In genomic region chr11:117143871-117144476, GRCh38 we compare ENCODE assay signal across 8 cellular contexts. TPM values are rescaled to one million over a fixed set of nuclear protein-coding genes. Genes with fewer than 3 reads are reported as not detected.
DNase-seq lines count a peak whose midpoint lies in the region; ATAC-seq and TF ChIP-seq lines count a peak whose summit lies in the region.

TSS of gene PAFAH1B2 (plus strand) at chr11:117144287. CDS start at chr11:117152448, 8,161 bp downstream.

- DNase-seq in C1 segment of cervical spinal cord (lab: John Stamatoyannopoulos, UW) (peak; percentile 39 to 98 (median 91)), NCI-H526 treated with DMSO at 0.1 percent for 48 hours (lab: John Stamatoyannopoulos, UW) (peak; percentile 99), colonic mucosa (peak; percentile 98)
- peak; percentile 99 for DNase-seq in activated CD4-positive, alpha-beta T cell treated with anti-CD3 and anti-CD28 coated beads, Interleukin-2, amount 10 ng/mL, durations not matched to agents 24 days and 14 days
- peak; percentile 95 to 96 (median 96) for DNase-seq in stimulated activated CD4-positive, alpha-beta T cell treated with anti-CD3 and anti-CD28 coated beads, Interleukin-1b, Interleukin-23, amount 100 ng/mL, for 24 hours (ENCODE audit: low read depth in 4 of 4, low spot score in 1 of 4)

- intact Hi-C loops in activated CD4-positive, alpha-beta T cell treated with anti-CD3 and anti-CD28 coated beads, Interleukin-2, amount 10 ng/mL, durations not matched to agents 24 days and 14 days (cut with micrococcal nuclease), result loop anchor here (1.0 kb wide), 3 partner anchors 34 to 371 kb away; partner anchors contain the start of genes PCSK7, RNF214 and SIDT2
- intact Hi-C loops in colonic mucosa (cut with DNase I), result no loop called here

- H3K36me3 Mint-ChIP-seq in activated CD4-positive, alpha-beta T cell treated with anti-CD3 and anti-CD28 coated beads, Interleukin-2, amount 10 ng/mL, durations not matched to agents 24 days and 14 days (ENCODE audit: low read depth), result peaks cover 30% of the 10 kb centered on the region

- H3K36me3 ChIP-seq in colonic mucosa, result no peaks in the 10 kb centered on the region

- H3K4me3 Mint-ChIP-seq in activated CD4-positive, alpha-beta T cell treated with anti-CD3 and anti-CD28 coated beads, Interleukin-2, amount 10 ng/mL, durations not matched to agents 24 days and 14 days, result peak within 1 kb of the TSS; percentile 97

- H3K27me3 ChIP-seq in colonic mucosa (no peaks in the 10 kb centered on the region), layer of hippocampus (ENCODE audit: control insufficient read depth, insufficient read depth, low read length) (no peaks in the 10 kb centered on the region)

- no peaks in the 10 kb centered on the region for H3K9me3 ChIP-seq in colonic mucosa

- no peaks in the 10 kb centered on the region for H3K4me1 ChIP-seq in colonic mucosa

- peaks cover 24% of the 10 kb centered on the region for H3K27me3 Mint-ChIP-seq in activated CD4-positive, alpha-beta T cell treated with anti-CD3 and anti-CD28 coated beads, Interleukin-2, amount 10 ng/mL, durations not matched to agents 24 days and 14 days

- peak within 1 kb of the TSS; percentile 95 for H3K27ac ChIP-seq in colonic mucosa
- H3K27ac ChIP-seq in layer of hippocampus (ENCODE audit: low read depth, low read length), result peak within 1 kb of the TSS; percentile 94

- peaks cover 31% of the 10 kb centered on the region for H3K4me1 Mint-ChIP-seq in activated CD4-positive, alpha-beta T cell treated with anti-CD3 and anti-CD28 coated beads, Interleukin-2, amount 10 ng/mL, durations not matched to agents 24 days and 14 days

- TF ChIP-seq CTCF in colonic mucosa (IDR thresholded peaks at IDR 0.05), result no peak

- peak; percentile 95 for ATAC-seq in GM19351 (IDR thresholded peaks at IDR 0.05; ENCODE audit: unreplicated experiment)
- peak; percentile 98 for ATAC-seq in HG03520 (IDR thresholded peaks at IDR 0.05; ENCODE audit: unreplicated experiment)

- H3K9ac ChIP-seq in colonic mucosa (ENCODE audit: low read depth in 2 of 2, low read length in 2 of 2), result peak within 1 kb of the TSS; percentile 74 to 97

- H3K9me3 Mint-ChIP-seq in activated CD4-positive, alpha-beta T cell treated with anti-CD3 and anti-CD28 coated beads, Interleukin-2, amount 10 ng/mL, durations not matched to agents 24 days and 14 days, result no peaks in the 10 kb centered on the region

- peak within 1 kb of the TSS; percentile 86 for H3K4me3 ChIP-seq in colonic mucosa

- H3K27ac Mint-ChIP-seq in activated CD4-positive, alpha-beta T cell treated with anti-CD3 and anti-CD28 coated beads, Interleukin-2, amount 10 ng/mL, durations not matched to agents 24 days and 14 days, result peak within 1 kb of the TSS; percentile 93

RNA-seq across cellular contexts. Expression of gene PAFAH1B2, which starts in this region (rescaled TPM):
- total RNA-seq in activated CD4-positive, alpha-beta T cell treated with anti-CD3 and anti-CD28 coated beads, Interleukin-2, amount 10 ng/mL, durations not matched to agents 24 days and 14 days, result 79.8 and 81.0 TPM in 2 replicates
- 10 to 100 TPM; 76.4 to 80.5 TPM for total RNA-seq in colonic mucosa

Comparison
In these comparisons a context has a peak if more than half of its experiments do, and no peak if none do; other contexts are left out.
1. Peak in every context shown above with its lines: DNase-seq, ATAC-seq, H3K4me3 ChIP-seq and H3K27ac ChIP-seq.